1 cellular context compared by ENCODE assay signal in the genomic region with DNA sequence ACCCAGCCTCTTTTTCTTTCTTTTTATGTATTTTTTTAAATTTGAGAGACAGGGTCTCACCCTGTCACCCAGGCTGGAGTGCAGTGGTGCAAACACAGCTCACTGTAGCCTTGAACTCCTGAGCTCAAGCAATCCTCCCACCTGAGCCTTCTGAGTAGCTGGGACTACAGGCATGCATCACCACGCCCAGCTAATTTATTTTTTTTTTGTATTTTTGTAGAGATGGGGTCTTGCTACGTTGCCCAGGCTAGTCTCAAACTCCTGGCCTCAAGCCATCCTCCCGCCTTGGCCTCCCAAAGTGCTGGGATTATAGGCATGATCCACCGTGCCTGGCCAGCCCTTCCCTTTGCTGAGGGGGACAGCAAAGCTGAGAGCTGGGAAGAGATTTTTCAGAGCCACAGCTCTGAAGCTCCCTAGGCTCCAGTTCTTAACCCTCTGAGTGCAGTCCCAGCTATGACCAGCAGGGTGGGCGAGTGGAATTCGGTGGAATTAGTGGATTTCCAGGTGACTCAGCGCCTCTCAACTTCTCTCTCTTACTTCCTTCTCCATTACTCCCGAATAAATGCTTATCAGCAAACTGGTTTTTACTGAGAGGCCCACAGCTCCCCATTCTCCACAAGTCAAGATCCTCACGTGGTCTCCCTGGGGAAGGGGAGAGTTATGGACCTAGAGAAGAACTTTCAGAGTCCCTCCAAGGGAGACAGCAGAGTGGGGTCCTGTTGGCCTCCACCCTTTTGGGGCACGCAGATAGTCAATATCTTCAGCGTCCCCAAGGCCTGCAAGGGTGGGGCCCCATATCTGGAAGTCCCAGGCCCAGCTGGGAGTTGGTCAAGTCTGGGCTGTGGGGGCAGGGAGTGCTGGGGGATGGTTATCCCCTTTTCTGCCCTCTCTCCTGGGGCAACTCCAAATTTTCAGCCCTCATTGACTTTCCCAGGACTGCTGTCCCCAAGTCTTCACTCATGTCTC.
TF ChIP-seq lines count a peak whose summit lies in the region.

No MANE protein-coding gene starts in this region.

TF ChIP-seq in K562, 482 proteins besides CTCF, POLR2A, EP300 and RAD21 (continued from another document and continues in another):
- TF ChIP-seq, protein P1, sequence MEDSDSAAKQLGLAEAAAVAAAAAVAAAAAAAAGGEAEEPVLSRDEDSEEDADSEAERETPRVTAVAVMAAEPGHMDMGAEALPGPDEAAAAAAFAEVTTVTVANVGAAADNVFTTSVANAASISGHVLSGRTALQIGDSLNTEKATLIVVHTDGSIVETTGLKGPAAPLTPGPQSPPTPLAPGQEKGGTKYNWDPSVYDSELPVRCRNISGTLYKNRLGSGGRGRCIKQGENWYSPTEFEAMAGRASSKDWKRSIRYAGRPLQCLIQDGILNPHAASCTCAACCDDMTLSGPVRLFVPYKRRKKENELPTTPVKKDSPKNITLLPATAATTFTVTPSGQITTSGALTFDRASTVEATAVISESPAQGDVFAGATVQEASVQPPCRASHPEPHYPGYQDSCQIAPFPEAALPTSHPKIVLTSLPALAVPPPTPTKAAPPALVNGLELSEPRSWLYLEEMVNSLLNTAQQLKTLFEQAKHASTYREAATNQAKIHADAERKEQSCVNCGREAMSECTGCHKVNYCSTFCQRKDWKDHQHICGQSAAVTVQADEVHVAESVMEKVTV (CRISPR knock-in tag; IDR thresholded peaks at IDR 0.05), result peak; percentile 38; the same call in 1 of the 2 replicates
- TF ChIP-seq, protein P2, sequence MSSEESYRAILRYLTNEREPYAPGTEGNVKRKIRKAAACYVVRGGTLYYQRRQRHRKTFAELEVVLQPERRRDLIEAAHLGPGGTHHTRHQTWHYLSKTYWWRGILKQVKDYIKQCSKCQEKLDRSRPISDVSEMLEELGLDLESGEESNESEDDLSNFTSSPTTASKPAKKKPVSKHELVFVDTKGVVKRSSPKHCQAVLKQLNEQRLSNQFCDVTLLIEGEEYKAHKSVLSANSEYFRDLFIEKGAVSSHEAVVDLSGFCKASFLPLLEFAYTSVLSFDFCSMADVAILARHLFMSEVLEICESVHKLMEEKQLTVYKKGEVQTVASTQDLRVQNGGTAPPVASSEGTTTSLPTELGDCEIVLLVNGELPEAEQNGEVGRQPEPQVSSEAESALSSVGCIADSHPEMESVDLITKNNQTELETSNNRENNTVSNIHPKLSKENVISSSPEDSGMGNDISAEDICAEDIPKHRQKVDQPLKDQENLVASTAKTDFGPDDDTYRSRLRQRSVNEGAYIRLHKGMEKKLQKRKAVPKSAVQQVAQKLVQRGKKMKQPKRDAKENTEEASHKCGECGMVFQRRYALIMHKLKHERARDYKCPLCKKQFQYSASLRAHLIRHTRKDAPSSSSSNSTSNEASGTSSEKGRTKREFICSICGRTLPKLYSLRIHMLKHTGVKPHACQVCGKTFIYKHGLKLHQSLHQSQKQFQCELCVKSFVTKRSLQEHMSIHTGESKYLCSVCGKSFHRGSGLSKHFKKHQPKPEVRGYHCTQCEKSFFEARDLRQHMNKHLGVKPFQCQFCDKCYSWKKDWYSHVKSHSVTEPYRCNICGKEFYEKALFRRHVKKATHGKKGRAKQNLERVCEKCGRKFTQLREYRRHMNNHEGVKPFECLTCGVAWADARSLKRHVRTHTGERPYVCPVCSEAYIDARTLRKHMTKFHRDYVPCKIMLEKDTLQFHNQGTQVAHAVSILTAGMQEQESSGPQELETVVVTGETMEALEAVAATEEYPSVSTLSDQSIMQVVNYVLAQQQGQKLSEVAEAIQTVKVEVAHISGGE (CRISPR knock-in tag; IDR thresholded peaks at IDR 0.05), result peak in 1 of 3 experiments; percentile 80; a peak in 2 of 6 replicates
- TF ChIP-seq NR4A1 (CRISPR knock-in tag; IDR thresholded peaks at IDR 0.05) (no peak), NR4A1 (tag; IDR thresholded peaks at IDR 0.05) (peak; percentile 80), ZNF175 (CRISPR knock-in tag; IDR thresholded peaks at IDR 0.05; ENCODE audit: low read depth) (0 out of 2 replicates have a peak, but pooled peaks have one; percentile 4), PHF21A (IDR thresholded peaks at IDR 0.05; ENCODE audit: borderline replicate concordance, low read depth) (peak; percentile 66; the same call in 1 of the 2 replicates), C11orf30 (IDR thresholded peaks at IDR 0.05; ENCODE audit: low read depth) (peak; percentile 96), ATF1 (CRISPR knock-in tag; IDR thresholded peaks at IDR 0.05) (no peak), ATF1 (tag; IDR thresholded peaks at IDR 0.05) (peak; percentile 47), ZNF445 (CRISPR knock-in tag; IDR thresholded peaks at IDR 0.05; ENCODE audit: low read depth) (peak; percentile 74; the same call in 1 of the 2 replicates), BACH1 (tag; IDR thresholded peaks at IDR 0.05) (peak; percentile 77), CREB1 (IDR thresholded peaks at IDR 0.05) (peak; percentile 44; the same call in 1 of the 2 replicates), CREB1 (CRISPR knock-in tag; IDR thresholded peaks at IDR 0.05) (no peak), FOXK2 (conservative IDR thresholded peaks at IDR 0.05 in 1 of 2, IDR thresholded peaks at IDR 0.05 in 1 of 2; ENCODE audit: low read depth in 2 of 2) (peak; percentile 15 to 50; a peak in 2 of 4 replicates), GATAD2B (IDR thresholded peaks at IDR 0.05; ENCODE audit: borderline replicate concordance) (peak; percentile 94), RFX5 (IDR thresholded peaks at IDR 0.05; ENCODE audit: low read depth, low read length) (no peak), TBL1XR1 (IDR thresholded peaks at IDR 0.05; ENCODE audit: low read length in 2 of 2) (peak; percentile 86 to 91), TAF9B (IDR thresholded peaks at IDR 0.05; ENCODE audit: partially characterized antibody) (peak; percentile 81), NONO (IDR thresholded peaks at IDR 0.05; ENCODE audit: low read depth in 2 of 2, low read length in 1 of 2) (peak in 1 of 2 experiments; percentile 14; a peak in 1 of 4 replicates), PHF20 (IDR thresholded peaks at IDR 0.05; ENCODE audit: partially characterized antibody) (no peak), MAFG (tag; conservative IDR thresholded peaks at IDR 0.05) (peak; percentile 96), GATAD2A (IDR thresholded peaks at IDR 0.05) (peak; percentile 95), RAD51 (IDR thresholded peaks at IDR 0.05; ENCODE audit: borderline replicate concordance, low read depth) (peak; percentile 70), ARNT (IDR thresholded peaks at IDR 0.05) (peak in 1 of 2 experiments; percentile 75; a peak in 1 of 4 replicates), JUN (IDR thresholded peaks at IDR 0.05; ENCODE audit: borderline replicate concordance, low read depth, low read length) (peak; percentile 74), JUN (CRISPR knock-in tag; IDR thresholded peaks at IDR 0.05; ENCODE audit: borderline replicate concordance) (no peak), FOXM1 (IDR thresholded peaks at IDR 0.05; ENCODE audit: low read depth) (peak; percentile 85), FOXM1 (CRISPR knock-in tag; IDR thresholded peaks at IDR 0.05; ENCODE audit: low read depth) (no peak), HEY1 (CRISPR knock-in tag; IDR thresholded peaks at IDR 0.05; ENCODE audit: borderline replicate concordance) (peak; percentile 76; the same call in 1 of the 2 replicates), HDAC3 (IDR thresholded peaks at IDR 0.05; ENCODE audit: borderline replicate concordance, partially characterized antibody) (peak; percentile 89), ZNF253 (CRISPR knock-in tag; conservative IDR thresholded peaks at IDR 0.05) (no peak), RBM25 (IDR thresholded peaks at IDR 0.05; ENCODE audit: low read depth, low read length, severe bottlenecking) (peak; percentile 27)
- TF ChIP-seq, protein P3, sequence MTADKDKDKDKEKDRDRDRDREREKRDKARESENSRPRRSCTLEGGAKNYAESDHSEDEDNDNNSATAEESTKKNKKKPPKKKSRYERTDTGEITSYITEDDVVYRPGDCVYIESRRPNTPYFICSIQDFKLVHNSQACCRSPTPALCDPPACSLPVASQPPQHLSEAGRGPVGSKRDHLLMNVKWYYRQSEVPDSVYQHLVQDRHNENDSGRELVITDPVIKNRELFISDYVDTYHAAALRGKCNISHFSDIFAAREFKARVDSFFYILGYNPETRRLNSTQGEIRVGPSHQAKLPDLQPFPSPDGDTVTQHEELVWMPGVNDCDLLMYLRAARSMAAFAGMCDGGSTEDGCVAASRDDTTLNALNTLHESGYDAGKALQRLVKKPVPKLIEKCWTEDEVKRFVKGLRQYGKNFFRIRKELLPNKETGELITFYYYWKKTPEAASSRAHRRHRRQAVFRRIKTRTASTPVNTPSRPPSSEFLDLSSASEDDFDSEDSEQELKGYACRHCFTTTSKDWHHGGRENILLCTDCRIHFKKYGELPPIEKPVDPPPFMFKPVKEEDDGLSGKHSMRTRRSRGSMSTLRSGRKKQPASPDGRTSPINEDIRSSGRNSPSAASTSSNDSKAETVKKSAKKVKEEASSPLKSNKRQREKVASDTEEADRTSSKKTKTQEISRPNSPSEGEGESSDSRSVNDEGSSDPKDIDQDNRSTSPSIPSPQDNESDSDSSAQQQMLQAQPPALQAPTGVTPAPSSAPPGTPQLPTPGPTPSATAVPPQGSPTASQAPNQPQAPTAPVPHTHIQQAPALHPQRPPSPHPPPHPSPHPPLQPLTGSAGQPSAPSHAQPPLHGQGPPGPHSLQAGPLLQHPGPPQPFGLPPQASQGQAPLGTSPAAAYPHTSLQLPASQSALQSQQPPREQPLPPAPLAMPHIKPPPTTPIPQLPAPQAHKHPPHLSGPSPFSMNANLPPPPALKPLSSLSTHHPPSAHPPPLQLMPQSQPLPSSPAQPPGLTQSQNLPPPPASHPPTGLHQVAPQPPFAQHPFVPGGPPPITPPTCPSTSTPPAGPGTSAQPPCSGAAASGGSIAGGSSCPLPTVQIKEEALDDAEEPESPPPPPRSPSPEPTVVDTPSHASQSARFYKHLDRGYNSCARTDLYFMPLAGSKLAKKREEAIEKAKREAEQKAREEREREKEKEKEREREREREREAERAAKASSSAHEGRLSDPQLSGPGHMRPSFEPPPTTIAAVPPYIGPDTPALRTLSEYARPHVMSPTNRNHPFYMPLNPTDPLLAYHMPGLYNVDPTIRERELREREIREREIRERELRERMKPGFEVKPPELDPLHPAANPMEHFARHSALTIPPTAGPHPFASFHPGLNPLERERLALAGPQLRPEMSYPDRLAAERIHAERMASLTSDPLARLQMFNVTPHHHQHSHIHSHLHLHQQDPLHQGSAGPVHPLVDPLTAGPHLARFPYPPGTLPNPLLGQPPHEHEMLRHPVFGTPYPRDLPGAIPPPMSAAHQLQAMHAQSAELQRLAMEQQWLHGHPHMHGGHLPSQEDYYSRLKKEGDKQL (CRISPR knock-in tag; IDR thresholded peaks at IDR 0.05; ENCODE audit: borderline replicate concordance), result no peak
- TF ChIP-seq, protein P4, sequence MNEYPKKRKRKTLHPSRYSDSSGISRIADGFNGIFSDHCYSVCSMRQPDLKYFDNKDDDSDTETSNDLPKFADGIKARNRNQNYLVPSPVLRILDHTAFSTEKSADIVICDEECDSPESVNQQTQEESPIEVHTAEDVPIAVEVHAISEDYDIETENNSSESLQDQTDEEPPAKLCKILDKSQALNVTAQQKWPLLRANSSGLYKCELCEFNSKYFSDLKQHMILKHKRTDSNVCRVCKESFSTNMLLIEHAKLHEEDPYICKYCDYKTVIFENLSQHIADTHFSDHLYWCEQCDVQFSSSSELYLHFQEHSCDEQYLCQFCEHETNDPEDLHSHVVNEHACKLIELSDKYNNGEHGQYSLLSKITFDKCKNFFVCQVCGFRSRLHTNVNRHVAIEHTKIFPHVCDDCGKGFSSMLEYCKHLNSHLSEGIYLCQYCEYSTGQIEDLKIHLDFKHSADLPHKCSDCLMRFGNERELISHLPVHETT (CRISPR knock-in tag; conservative IDR thresholded peaks at IDR 0.05 in 1 of 2, IDR thresholded peaks at IDR 0.05 in 1 of 2), result 0 out of 4 replicates have a peak, but pooled peaks of 1 of the 2 experiments have one; percentile 65
- TF ChIP-seq, protein P5, sequence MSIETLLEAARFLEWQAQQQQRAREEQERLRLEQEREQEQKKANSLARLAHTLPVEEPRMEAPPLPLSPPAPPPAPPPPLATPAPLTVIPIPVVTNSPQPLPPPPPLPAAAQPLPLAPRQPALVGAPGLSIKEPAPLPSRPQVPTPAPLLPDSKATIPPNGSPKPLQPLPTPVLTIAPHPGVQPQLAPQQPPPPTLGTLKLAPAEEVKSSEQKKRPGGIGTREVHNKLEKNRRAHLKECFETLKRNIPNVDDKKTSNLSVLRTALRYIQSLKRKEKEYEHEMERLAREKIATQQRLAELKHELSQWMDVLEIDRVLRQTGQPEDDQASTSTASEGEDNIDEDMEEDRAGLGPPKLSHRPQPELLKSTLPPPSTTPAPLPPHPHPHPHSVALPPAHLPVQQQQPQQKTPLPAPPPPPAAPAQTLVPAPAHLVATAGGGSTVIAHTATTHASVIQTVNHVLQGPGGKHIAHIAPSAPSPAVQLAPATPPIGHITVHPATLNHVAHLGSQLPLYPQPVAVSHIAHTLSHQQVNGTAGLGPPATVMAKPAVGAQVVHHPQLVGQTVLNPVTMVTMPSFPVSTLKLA (conservative IDR thresholded peaks at IDR 0.05), result peak; percentile 74 to 85
- TF ChIP-seq, protein P6, sequence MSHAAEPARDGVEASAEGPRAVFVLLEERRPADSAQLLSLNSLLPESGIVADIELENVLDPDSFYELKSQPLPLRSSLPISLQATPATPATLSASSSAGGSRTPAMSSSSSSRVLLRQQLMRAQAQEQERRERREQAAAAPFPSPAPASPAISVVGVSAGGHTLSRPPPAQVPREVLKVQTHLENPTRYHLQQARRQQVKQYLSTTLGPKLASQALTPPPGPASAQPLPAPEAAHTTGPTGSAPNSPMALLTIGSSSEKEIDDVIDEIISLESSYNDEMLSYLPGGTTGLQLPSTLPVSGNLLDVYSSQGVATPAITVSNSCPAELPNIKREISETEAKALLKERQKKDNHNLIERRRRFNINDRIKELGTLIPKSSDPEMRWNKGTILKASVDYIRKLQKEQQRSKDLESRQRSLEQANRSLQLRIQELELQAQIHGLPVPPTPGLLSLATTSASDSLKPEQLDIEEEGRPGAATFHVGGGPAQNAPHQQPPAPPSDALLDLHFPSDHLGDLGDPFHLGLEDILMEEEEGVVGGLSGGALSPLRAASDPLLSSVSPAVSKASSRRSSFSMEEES (CRISPR knock-in tag; IDR thresholded peaks at IDR 0.05), result peak; percentile 16; the same call in 1 of the 2 replicates
- TF ChIP-seq, protein P7, sequence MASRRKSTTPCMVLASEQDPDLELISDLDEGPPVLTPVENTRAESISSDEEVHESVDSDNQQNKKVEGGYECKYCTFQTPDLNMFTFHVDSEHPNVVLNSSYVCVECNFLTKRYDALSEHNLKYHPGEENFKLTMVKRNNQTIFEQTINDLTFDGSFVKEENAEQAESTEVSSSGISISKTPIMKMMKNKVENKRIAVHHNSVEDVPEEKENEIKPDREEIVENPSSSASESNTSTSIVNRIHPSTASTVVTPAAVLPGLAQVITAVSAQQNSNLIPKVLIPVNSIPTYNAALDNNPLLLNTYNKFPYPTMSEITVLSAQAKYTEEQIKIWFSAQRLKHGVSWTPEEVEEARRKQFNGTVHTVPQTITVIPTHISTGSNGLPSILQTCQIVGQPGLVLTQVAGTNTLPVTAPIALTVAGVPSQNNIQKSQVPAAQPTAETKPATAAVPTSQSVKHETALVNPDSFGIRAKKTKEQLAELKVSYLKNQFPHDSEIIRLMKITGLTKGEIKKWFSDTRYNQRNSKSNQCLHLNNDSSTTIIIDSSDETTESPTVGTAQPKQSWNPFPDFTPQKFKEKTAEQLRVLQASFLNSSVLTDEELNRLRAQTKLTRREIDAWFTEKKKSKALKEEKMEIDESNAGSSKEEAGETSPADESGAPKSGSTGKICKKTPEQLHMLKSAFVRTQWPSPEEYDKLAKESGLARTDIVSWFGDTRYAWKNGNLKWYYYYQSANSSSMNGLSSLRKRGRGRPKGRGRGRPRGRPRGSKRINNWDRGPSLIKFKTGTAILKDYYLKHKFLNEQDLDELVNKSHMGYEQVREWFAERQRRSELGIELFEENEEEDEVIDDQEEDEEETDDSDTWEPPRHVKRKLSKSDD (conservative IDR thresholded peaks at IDR 0.05; ENCODE audit: low read length), result peak; percentile 61; the same call in 1 of the 2 replicates
